In genomic region chr11:113884361-113884836, GRCh38 we compare ENCODE assay signal across 17 cellular contexts. TPM values are rescaled to one million over a fixed set of nuclear protein-coding genes. Genes with fewer than 3 reads are reported as not detected.
DNase-seq lines count a peak whose midpoint lies in the region; ATAC-seq and TF ChIP-seq lines count a peak whose summit lies in the region.
"Had no signal": no experiment of that assay in that cellular context is flagged by ENCODE, and none has a peak within 500 bp of the region (broad histone marks: within the 10 kb centered on the region; RNA-seq: fewer than 3 reads in every experiment).

No MANE protein-coding gene starts in this region.

- no peak overlapping the region for H3K4me3 ChIP-seq in brain microvascular endothelial cell (ENCODE audit: low read depth, low read length)
- H3K4me3 ChIP-seq: MG63 had no signal

- DNase-seq in Right ventricle myocardium inferior (ENCODE audit: missing footprints), result peak; percentile 50
- no peak for DNase-seq in left cardiac atrium
- DNase-seq in brain microvascular endothelial cell, result peak; percentile 33
- peak; percentile 30 for DNase-seq in iPS-NIHi7 (ENCODE audit: extremely low spot score)
- no peak for DNase-seq in NCI-H524 treated with DMSO at 0.1 percent for 48 hours (lab: John Stamatoyannopoulos, UW)
- no peak for DNase-seq in amygdala (lab: John Stamatoyannopoulos, UW)
- DNase-seq in Ammon's horn (ENCODE audit: low spot score), result no peak
- no peak for DNase-seq in NCI-H748 (lab: John Stamatoyannopoulos, UW; ENCODE audit: unreplicated experiment)
- DNase-seq: activated CD4-positive, alpha-beta T cell treated with anti-CD3 and anti-CD28 coated beads, Interleukin-2, amount 50 U/mL, for 48 hours; COR-L47; MG63; NCI-H2081; occipital lobe; SHP77; T-helper 9 cell had no signal

- no peaks in the 10 kb centered on the region for H3K27me3 ChIP-seq in brain microvascular endothelial cell (replicated peaks)
- H3K27me3 ChIP-seq: MG63 had no signal

- TF ChIP-seq CTCF in brain microvascular endothelial cell (IDR thresholded peaks at IDR 0.05; ENCODE audit: low read depth, low read length, missing control alignments), result no peak

- no peaks in the 10 kb centered on the region for H3K36me3 ChIP-seq in brain microvascular endothelial cell (replicated peaks)
- H3K36me3 ChIP-seq: MG63 had no signal

- intact Hi-C loops in Right ventricle myocardium inferior (cut with DNase I) (no loop called here), left cardiac atrium (cut with DNase I) (loop anchor here in 1 of 2 donors (10.0 kb wide), 1 partner anchor 380 kb away; no protein-coding TSS in a partner anchor)

- ATAC-seq in Right ventricle myocardium inferior, result no peak
- no peak for ATAC-seq in left cardiac atrium

- in situ Hi-C loops in brain microvascular endothelial cell (cut with HindIII; ENCODE audit: low pct_ligation_motif_present, low sequenced_read_pairs), result no loop called here

- H3K27ac ChIP-seq in brain microvascular endothelial cell, result no peak overlapping the region

RNA-seq across cellular contexts. Expression of gene USP28, which starts 9.0 kb away (rescaled TPM):
- total RNA-seq in Right ventricle myocardium inferior, result 145 TPM
- 10 to 100 TPM; 72.7 to 81.6 TPM for total RNA-seq in left cardiac atrium

RNA-seq across cellular contexts. Expression of gene HTR3B, which starts 20.2 kb away (rescaled TPM):
- total RNA-seq in Right ventricle myocardium inferior, result not detected
- not detected for total RNA-seq in left cardiac atrium
- total RNA-seq: A172, mesenteric fat pad had no signal

Comparison
In these comparisons a context has a peak if more than half of its experiments do, and no peak if none do; other contexts are left out.
1. DNase-seq: peak in Right ventricle myocardium inferior (single experiment), brain microvascular endothelial cell (single experiment) and iPS-NIHi7 (single experiment); none in left cardiac atrium (single experiment), NCI-H524 treated with DMSO at 0.1 percent for 48 hours (single experiment), amygdala (0 of 56), Ammon's horn (single experiment) and NCI-H748 (single experiment).